Comparison of ENCODE assay signal across 12 cellular contexts in genomic region chr11:64384981-64385952, GRCh38. TPM values are rescaled to one million over a fixed set of nuclear protein-coding genes. Genes with fewer than 3 reads are reported as not detected.
DNase-seq lines count a peak whose midpoint lies in the region; ATAC-seq and TF ChIP-seq lines count a peak whose summit lies in the region.
"Had no signal": no experiment of that assay in that cellular context is flagged by ENCODE, and none has a peak within 500 bp of the region (broad histone marks: within the 10 kb centered on the region; RNA-seq: fewer than 3 reads in every experiment).

No MANE protein-coding gene starts in this region.

- no TSS peak for BruUV-seq in Panc1 (replicated peaks; lab: Mats Ljungman, UMichigan)

- POLR2A ChIA-PET in Panc1 (lab: Charles Lee), result no interaction called here

- H3K4me3 ChIP-seq in Panc1 (ENCODE audit: low read depth in 2 of 2, low read length in 2 of 2) (no peak overlapping the region), heart right ventricle (no peak overlapping the region)
- H3K4me3 ChIP-seq: psoas muscle, upper lobe of left lung had no signal

- H3K27ac ChIP-seq in KOPT-K1 (ENCODE audit: low read depth, low read length, poor library complexity, severe bottlenecking), result peak overlapping the region; percentile 61
- no peak overlapping the region for H3K27ac ChIP-seq in Panc1 (ENCODE audit: low read length)
- peak overlapping the region in 1 of 10 donors; percentile 3 for H3K27ac ChIP-seq in heart right ventricle
- peak overlapping the region; percentile 42 for H3K27ac ChIP-seq in substantia nigra (ENCODE audit: low read depth, low read length, poor library complexity, severe bottlenecking)
- H3K27ac ChIP-seq: psoas muscle, upper lobe of left lung had no signal

- in situ Hi-C loops in Panc1 (cut with HindIII; ENCODE audit: low pct_unique_long_range_greater_than_20kb, low sequenced_read_pairs), result no loop called here

- H3K4me1 ChIP-seq in Panc1 (ENCODE audit: control insufficient read depth, insufficient read depth, low read length) (peaks cover 6% of the 10 kb centered on the region; the same call in 1 of the 2 replicates), heart right ventricle (peaks cover 0 to 25% (median 18%) of the 10 kb centered on the region in 9 donors)

- H3K27me3 ChIP-seq in Panc1 (ENCODE audit: control insufficient read depth, insufficient read depth, low read length) (no peaks in the 10 kb centered on the region), heart right ventricle (no peaks in the 10 kb centered on the region)
- H3K27me3 ChIP-seq: upper lobe of left lung had no signal

- no peaks in the 10 kb centered on the region for H3K36me3 ChIP-seq in KOPT-K1 (ENCODE audit: insufficient read depth, low read length)
- no peaks in the 10 kb centered on the region for H3K36me3 ChIP-seq in Panc1 (ENCODE audit: control insufficient read depth, insufficient read depth, low read length)
- H3K36me3 ChIP-seq in heart right ventricle, result no peaks in the 10 kb centered on the region
- H3K36me3 ChIP-seq: upper lobe of left lung had no signal

- ATAC-seq in Panc1 (0 out of 2 replicates have a peak, but pooled peaks have one; percentile 48), heart right ventricle (peak in 6 of 8 donors; percentile 41 to 69 (median 46)), GM18867 (IDR thresholded peaks at IDR 0.05; ENCODE audit: unreplicated experiment) (no peak)

- intact Hi-C loops in Panc1 (cut with micrococcal nuclease; ENCODE audit: unreplicated experiment) (no loop called here), heart right ventricle (cut with DNase I) (no loop called here)

- CTCF ChIA-PET in Panc1 (lab: Charles Lee), result interaction anchor here (0.6 kb wide), 1 partner anchor 1225 kb away, joined by 3 read pairs; no protein-coding TSS in a partner anchor

- no peak for TF ChIP-seq CTCF in Panc1 (IDR thresholded peaks at IDR 0.05)
- peak in 1 of 9 donors; percentile 11 for TF ChIP-seq CTCF in heart right ventricle (IDR thresholded peaks at IDR 0.05)

- H3K9me3 ChIP-seq in KOPT-K1 (ENCODE audit: insufficient read depth, low read length, poor library complexity, severe bottlenecking), result no peaks in the 10 kb centered on the region
- H3K9me3 ChIP-seq in Panc1 (ENCODE audit: control insufficient read depth, insufficient read depth, low read depth, low read length), result no peaks in the 10 kb centered on the region
- no peaks in the 10 kb centered on the region for H3K9me3 ChIP-seq in heart right ventricle
- H3K9me3 ChIP-seq: psoas muscle, upper lobe of left lung had no signal

- 60 to 65% methylated on average over 16 of the region's 16 CpGs for WGBS in heart right ventricle, 2 donors

- DNase-seq in Panc1 (ENCODE audit: low read depth, low spot score) (no peak), heart right ventricle (no peak), substantia nigra (lab: John Stamatoyannopoulos, UW) (peak in 12 of 49 donors; percentile 15 to 76 (median 38)), NCI-H2029 treated with DMSO at 0.1 percent for 48 hours (lab: John Stamatoyannopoulos, UW) (no peak), NCI-H526 (lab: John Stamatoyannopoulos, UW) (no peak)
- DNase-seq: central memory CD4-positive, alpha-beta T cell; DND-41; NCI-H82; psoas muscle had no signal

RNA-seq across cellular contexts. Expression of gene RPS6KA4, which starts 26.3 kb away (rescaled TPM):
- total RNA-seq in Panc1 (2021; ENCODE audit: unreplicated experiment) (74.0 TPM), heart right ventricle (10 to 100 TPM; 10.7 to 21.9 (median 12.8) TPM)
- polyA plus RNA-seq in Panc1 (2012; ENCODE audit: insufficient read length), result 74.3 TPM
- 10 to 100 TPM; 17.4 to 18.8 TPM for polyA plus RNA-seq in heart right ventricle

RNA-seq across cellular contexts. Expression of gene CCDC88B, which starts 45.3 kb away (rescaled TPM):
- total RNA-seq in Panc1 (2021; ENCODE audit: unreplicated experiment) (17.1 TPM), heart right ventricle (10 to 100 TPM in 1 of 10 donors, 1 to 10 TPM in 9; 4.2 to 13.1 (median 5.6) TPM)
- polyA plus RNA-seq in Panc1 (2012; ENCODE audit: insufficient read length), result 36.1 TPM
- 10 to 100 TPM; 10.5 to 42.7 TPM for polyA plus RNA-seq in heart right ventricle
